In genomic region chr4:55183926-55184599, GRCh38 we compare ENCODE assay signal across 1 cellular context.
TF ChIP-seq lines count a peak whose summit lies in the region.

No MANE protein-coding gene starts in this region.

TF ChIP-seq in K562, 482 proteins besides CTCF, POLR2A, EP300 and RAD21 (continued from another document):
- TF ChIP-seq, protein P1, sequence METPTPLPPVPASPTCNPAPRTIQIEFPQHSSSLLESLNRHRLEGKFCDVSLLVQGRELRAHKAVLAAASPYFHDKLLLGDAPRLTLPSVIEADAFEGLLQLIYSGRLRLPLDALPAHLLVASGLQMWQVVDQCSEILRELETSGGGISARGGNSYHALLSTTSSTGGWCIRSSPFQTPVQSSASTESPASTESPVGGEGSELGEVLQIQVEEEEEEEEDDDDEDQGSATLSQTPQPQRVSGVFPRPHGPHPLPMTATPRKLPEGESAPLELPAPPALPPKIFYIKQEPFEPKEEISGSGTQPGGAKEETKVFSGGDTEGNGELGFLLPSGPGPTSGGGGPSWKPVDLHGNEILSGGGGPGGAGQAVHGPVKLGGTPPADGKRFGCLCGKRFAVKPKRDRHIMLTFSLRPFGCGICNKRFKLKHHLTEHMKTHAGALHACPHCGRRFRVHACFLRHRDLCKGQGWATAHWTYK (CRISPR knock-in tag; IDR thresholded peaks at IDR 0.05): no peak
- TF ChIP-seq IRF2 (CRISPR knock-in tag; IDR thresholded peaks at IDR 0.05): no peak
- TF ChIP-seq STAG1 (CRISPR knock-in tag; IDR thresholded peaks at IDR 0.05; ENCODE audit: borderline replicate concordance): no peak
- TF ChIP-seq, protein P2, sequence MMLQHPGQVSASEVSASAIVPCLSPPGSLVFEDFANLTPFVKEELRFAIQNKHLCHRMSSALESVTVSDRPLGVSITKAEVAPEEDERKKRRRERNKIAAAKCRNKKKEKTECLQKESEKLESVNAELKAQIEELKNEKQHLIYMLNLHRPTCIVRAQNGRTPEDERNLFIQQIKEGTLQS (IDR thresholded peaks at IDR 0.05): 0 out of 2 replicates have a peak, but pooled peaks have one; percentile 36
- TF ChIP-seq, protein P2 (CRISPR knock-in tag; conservative IDR thresholded peaks at IDR 0.05): no peak
- no peak for TF ChIP-seq ZBTB7A (IDR thresholded peaks at IDR 0.05; ENCODE audit: borderline replicate concordance, control insufficient read depth, low read depth, low read length)
- TF ChIP-seq, protein P3, sequence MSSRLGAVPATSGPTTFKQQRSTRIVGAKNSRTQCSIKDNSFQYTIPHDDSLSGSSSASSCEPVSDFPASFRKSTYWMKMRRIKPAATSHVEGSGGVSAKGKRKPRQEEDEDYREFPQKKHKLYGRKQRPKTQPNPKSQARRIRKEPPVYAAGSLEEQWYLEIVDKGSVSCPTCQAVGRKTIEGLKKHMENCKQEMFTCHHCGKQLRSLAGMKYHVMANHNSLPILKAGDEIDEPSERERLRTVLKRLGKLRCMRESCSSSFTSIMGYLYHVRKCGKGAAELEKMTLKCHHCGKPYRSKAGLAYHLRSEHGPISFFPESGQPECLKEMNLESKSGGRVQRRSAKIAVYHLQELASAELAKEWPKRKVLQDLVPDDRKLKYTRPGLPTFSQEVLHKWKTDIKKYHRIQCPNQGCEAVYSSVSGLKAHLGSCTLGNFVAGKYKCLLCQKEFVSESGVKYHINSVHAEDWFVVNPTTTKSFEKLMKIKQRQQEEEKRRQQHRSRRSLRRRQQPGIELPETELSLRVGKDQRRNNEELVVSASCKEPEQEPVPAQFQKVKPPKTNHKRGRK (tag; IDR thresholded peaks at IDR 0.05): no peak
- no peak for TF ChIP-seq SREBF1 (IDR thresholded peaks at IDR 0.05; ENCODE audit: borderline replicate concordance, low read depth, low read length)
- TF ChIP-seq YBX1 (IDR thresholded peaks at IDR 0.05): no peak
- TF ChIP-seq BCOR (IDR thresholded peaks at IDR 0.05): no peak
- TF ChIP-seq AFF4 (CRISPR knock-in tag; IDR thresholded peaks at IDR 0.05): no peak
- no peak for TF ChIP-seq ZNF695 (CRISPR knock-in tag; IDR thresholded peaks at IDR 0.05)
- peak; percentile 41; the same call in 1 of the 2 replicates for TF ChIP-seq JUND (IDR thresholded peaks at IDR 0.05; ENCODE audit: borderline replicate concordance, low read depth, low read length)
- TF ChIP-seq JUND (tag; IDR thresholded peaks at IDR 0.05; ENCODE audit: borderline replicate concordance, low read depth, low read length): peak; percentile 59; the same call in 1 of the 3 replicates
- no peak for TF ChIP-seq MECOM (CRISPR knock-in tag; IDR thresholded peaks at IDR 0.05)
